In the genomic region with DNA sequence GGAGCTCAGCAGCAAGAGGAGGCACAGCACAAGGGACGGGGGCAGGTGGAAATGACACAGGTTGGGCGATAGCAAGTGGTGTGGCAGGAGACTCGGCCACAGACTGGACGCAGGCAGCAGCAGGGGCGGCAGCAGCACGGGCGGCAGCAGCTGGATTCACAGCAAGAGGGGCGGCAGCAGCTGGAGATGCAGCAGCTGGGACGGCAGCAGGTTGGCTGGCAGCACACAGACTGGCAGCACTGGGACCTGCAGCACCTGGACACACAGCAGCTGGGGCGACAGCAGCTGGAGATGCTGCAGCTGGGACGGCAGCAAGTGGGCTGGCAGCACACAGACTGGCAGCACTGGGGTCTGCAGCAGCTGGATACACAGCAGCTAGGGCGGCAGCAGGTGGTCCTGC, we compare ENCODE assay signal across 24 cellular contexts. TPM values are rescaled to one million over a fixed set of nuclear protein-coding genes. Genes with fewer than 3 reads are reported as not detected.
"Had no signal": no experiment of that assay in that cellular context is flagged by ENCODE, and none has a peak within 500 bp of the region (broad histone marks: within the 10 kb centered on the region; RNA-seq: fewer than 3 reads in every experiment).

No MANE protein-coding gene starts in this region.

RNA-seq across cellular contexts. Expression of a gene that starts 0.5 kb away (rescaled TPM):
- total RNA-seq: cerebellum; colonic mucosa; endodermal cell; endothelial cell of umbilical vein; esophagus squamous epithelium; frontal cortex; kidney epithelial cell; left cardiac atrium; left lung; mammary epithelial cell; mesenteric fat pad; myocyte; naive thymus-derived CD8-positive, alpha-beta T cell; omental fat pad; prostate gland; right atrium auricular region; sciatic nerve; skeletal muscle tissue; stomach; subcutaneous adipose tissue; temporal lobe; thyroid gland; urinary bladder had no signal
- polyA plus RNA-seq: endothelial cell of umbilical vein; mammary epithelial cell; naive thymus-derived CD8-positive, alpha-beta T cell; neural cell; stomach; urinary bladder had no signal

RNA-seq across cellular contexts. Expression of a gene that starts 9.8 kb away (rescaled TPM):
- total RNA-seq: cerebellum; colonic mucosa; endodermal cell; endothelial cell of umbilical vein; esophagus squamous epithelium; frontal cortex; kidney epithelial cell; left cardiac atrium; left lung; mammary epithelial cell; mesenteric fat pad; myocyte; naive thymus-derived CD8-positive, alpha-beta T cell; omental fat pad; prostate gland; right atrium auricular region; sciatic nerve; skeletal muscle tissue; stomach; subcutaneous adipose tissue; temporal lobe; thyroid gland; urinary bladder had no signal
- polyA plus RNA-seq: endothelial cell of umbilical vein; mammary epithelial cell; naive thymus-derived CD8-positive, alpha-beta T cell; neural cell; stomach; urinary bladder had no signal

RNA-seq across cellular contexts. Expression of a gene that starts 15.9 kb away (rescaled TPM):
- total RNA-seq: cerebellum; colonic mucosa; endodermal cell; endothelial cell of umbilical vein; esophagus squamous epithelium; frontal cortex; kidney epithelial cell; left cardiac atrium; left lung; mammary epithelial cell; mesenteric fat pad; myocyte; naive thymus-derived CD8-positive, alpha-beta T cell; omental fat pad; prostate gland; right atrium auricular region; sciatic nerve; skeletal muscle tissue; stomach; subcutaneous adipose tissue; temporal lobe; thyroid gland; urinary bladder had no signal
- polyA plus RNA-seq: endothelial cell of umbilical vein, mammary epithelial cell, neural cell, stomach, urinary bladder had no signal

RNA-seq across cellular contexts. Expression of a gene that starts 20.7 kb away (rescaled TPM):
- total RNA-seq: cerebellum; colonic mucosa; endodermal cell; endothelial cell of umbilical vein; esophagus squamous epithelium; frontal cortex; kidney epithelial cell; left cardiac atrium; left lung; mammary epithelial cell; mesenteric fat pad; myocyte; naive thymus-derived CD8-positive, alpha-beta T cell; omental fat pad; prostate gland; right atrium auricular region; sciatic nerve; skeletal muscle tissue; stomach; subcutaneous adipose tissue; temporal lobe; thyroid gland; urinary bladder had no signal
- polyA plus RNA-seq: endothelial cell of umbilical vein; mammary epithelial cell; naive thymus-derived CD8-positive, alpha-beta T cell; neural cell; stomach; urinary bladder had no signal

RNA-seq across cellular contexts. Expression of a gene that starts 21.7 kb away (rescaled TPM):
- total RNA-seq: cerebellum; colonic mucosa; endodermal cell; endothelial cell of umbilical vein; frontal cortex; kidney epithelial cell; left cardiac atrium; left lung; mammary epithelial cell; mesenteric fat pad; myocyte; naive thymus-derived CD8-positive, alpha-beta T cell; omental fat pad; prostate gland; right atrium auricular region; sciatic nerve; skeletal muscle tissue; stomach; subcutaneous adipose tissue; temporal lobe; thyroid gland; urinary bladder had no signal
- polyA plus RNA-seq: endothelial cell of umbilical vein; mammary epithelial cell; naive thymus-derived CD8-positive, alpha-beta T cell; neural cell; stomach; urinary bladder had no signal
